Comparison of ENCODE assay signal across 1 cellular context in the genomic region with DNA sequence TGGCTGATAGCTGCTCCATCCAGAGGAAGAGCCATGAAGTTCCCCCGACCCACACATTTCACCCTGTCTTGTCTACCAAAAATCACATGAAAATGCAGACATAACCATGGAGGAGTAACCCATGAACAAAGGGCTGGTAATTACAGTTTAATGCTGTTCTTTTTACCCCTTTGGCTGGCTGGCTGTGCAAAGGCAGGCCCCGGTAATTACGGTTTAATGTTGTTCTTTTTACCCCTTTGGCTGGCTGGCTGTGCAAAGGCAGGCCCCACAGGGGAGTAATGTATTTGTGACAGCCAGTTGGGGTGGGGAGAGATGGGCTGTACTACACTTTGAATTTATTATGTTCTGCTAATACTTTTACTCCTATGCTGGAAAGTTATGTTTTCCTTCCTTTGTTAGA.
TF ChIP-seq lines count a peak whose summit lies in the region.

No MANE protein-coding gene starts in this region.

TF ChIP-seq in HEK293, 187 proteins besides CTCF, POLR2A, EP300 and RAD21 (continued from another document):
- TF ChIP-seq, protein P1, sequence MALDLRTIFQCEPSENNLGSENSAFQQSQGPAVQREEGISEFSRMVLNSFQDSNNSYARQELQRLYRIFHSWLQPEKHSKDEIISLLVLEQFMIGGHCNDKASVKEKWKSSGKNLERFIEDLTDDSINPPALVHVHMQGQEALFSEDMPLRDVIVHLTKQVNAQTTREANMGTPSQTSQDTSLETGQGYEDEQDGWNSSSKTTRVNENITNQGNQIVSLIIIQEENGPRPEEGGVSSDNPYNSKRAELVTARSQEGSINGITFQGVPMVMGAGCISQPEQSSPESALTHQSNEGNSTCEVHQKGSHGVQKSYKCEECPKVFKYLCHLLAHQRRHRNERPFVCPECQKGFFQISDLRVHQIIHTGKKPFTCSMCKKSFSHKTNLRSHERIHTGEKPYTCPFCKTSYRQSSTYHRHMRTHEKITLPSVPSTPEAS (tag by site-specific recombination; IDR thresholded peaks at IDR 0.05) = no peak
- no peak for TF ChIP-seq KLF7 (tag by site-specific recombination; IDR thresholded peaks at IDR 0.05; ENCODE audit: borderline replicate concordance)
- peak; percentile 61 for TF ChIP-seq ZNF341 (tag by site-specific recombination; IDR thresholded peaks at IDR 0.05; ENCODE audit: low read depth)
- TF ChIP-seq ZNF768 (tag by site-specific recombination; IDR thresholded peaks at IDR 0.05) = no peak
- TF ChIP-seq, protein P2, sequence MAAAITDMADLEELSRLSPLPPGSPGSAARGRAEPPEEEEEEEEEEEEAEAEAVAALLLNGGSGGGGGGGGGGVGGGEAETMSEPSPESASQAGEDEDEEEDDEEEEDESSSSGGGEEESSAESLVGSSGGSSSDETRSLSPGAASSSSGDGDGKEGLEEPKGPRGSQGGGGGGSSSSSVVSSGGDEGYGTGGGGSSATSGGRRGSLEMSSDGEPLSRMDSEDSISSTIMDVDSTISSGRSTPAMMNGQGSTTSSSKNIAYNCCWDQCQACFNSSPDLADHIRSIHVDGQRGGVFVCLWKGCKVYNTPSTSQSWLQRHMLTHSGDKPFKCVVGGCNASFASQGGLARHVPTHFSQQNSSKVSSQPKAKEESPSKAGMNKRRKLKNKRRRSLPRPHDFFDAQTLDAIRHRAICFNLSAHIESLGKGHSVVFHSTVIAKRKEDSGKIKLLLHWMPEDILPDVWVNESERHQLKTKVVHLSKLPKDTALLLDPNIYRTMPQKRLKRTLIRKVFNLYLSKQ (tag by site-specific recombination; IDR thresholded peaks at IDR 0.05; ENCODE audit: borderline replicate concordance) = no peak
- no peak for TF ChIP-seq ZSCAN23 (tag by site-specific recombination; IDR thresholded peaks at IDR 0.05)
- TF ChIP-seq RBAK (tag by site-specific recombination; IDR thresholded peaks at IDR 0.05) = no peak
- TF ChIP-seq ZNF704 (tag by site-specific recombination; IDR thresholded peaks at IDR 0.05) = no peak
